In the genomic region with DNA sequence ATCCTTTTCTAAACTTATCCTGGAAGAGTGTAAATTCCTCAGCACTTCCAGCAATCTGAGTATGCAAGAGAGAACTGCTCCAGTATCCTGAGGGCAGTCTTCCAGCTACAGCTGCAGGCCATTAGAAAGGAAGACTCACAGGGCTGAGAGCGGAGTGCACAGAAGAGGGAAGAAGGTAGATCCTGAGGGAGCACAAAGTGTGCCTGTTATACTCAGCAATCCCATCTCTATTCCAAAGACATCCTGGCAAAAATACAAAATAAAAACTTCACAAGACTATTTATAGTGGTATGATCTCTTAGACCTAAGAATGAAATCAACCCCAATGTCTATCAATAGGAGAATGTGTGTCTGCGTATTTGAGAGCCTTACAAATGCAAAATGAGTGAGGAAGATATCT, we compare ENCODE assay signal across 1 cellular context.
TF ChIP-seq lines count a peak whose summit lies in the region.

No MANE protein-coding gene starts in this region.

TF ChIP-seq in H1, 55 proteins besides CTCF, POLR2A, EP300 and RAD21 (continued from another document):
- TF ChIP-seq RFX5 (IDR thresholded peaks at IDR 0.05; ENCODE audit: borderline replicate concordance, low read depth, low read length) (no peak), CEBPB (IDR thresholded peaks at IDR 0.05; ENCODE audit: low read depth, low read length) (no peak), MAFK (IDR thresholded peaks at IDR 0.05; ENCODE audit: low read depth, low read length) (no peak), HDAC2 (IDR thresholded peaks at IDR 0.05; ENCODE audit: borderline replicate concordance in 1 of 2, low read depth in 2 of 2, low read length in 2 of 2) (no peak)
- TF ChIP-seq, protein P1, sequence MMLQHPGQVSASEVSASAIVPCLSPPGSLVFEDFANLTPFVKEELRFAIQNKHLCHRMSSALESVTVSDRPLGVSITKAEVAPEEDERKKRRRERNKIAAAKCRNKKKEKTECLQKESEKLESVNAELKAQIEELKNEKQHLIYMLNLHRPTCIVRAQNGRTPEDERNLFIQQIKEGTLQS (IDR thresholded peaks at IDR 0.05; ENCODE audit: insufficient read depth, low read depth, low read length), result no peak
TF ChIP-seq in H1: peak in this region for 0.
